ENCODE assay signal across 13 cellular contexts in the genomic region with DNA sequence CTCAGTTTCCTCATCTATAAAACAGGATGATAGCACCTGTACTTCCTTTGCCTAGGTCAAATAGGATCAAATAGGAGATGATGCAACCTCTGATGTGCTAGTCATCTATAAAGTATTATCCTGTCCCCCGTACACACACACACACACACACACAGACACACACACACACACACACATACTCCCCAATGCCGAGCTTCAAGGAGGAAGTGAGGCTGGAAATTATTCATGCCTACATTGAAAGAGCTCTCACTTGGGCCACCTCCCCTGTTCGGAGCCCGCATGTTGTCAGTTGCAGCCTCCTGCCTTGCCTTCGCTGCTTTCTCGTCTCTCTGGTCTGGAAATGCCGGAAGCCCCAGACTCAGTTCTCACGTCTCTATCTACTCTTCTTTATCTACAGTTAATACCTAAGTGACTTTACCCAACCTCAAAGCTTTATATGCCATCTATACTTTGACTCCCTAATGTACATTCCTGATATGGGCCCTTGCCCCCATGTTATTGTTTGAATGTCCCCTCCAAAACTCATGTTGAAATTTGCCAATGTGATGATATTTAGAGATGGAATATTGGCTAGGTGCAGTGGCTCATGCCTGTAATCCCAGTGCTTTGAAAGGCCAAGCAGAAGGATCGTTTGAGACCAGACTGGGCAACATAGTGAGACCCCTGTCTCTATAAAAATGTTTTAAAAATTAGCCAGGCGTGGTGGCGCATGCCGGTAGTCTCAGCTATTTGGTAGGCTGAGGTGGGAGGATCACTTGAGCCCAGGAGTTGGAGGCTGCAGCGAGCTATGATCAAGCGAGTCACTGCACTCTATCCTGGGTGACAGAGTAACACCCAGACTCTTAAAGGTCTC. TPM values are rescaled to one million over a fixed set of nuclear protein-coding genes. Genes with fewer than 3 reads are reported as not detected.
DNase-seq lines count a peak whose midpoint lies in the region; FAIRE-seq and TF ChIP-seq lines count a peak whose summit lies in the region.
"Had no signal": no experiment of that assay in that cellular context is flagged by ENCODE, and none has a peak within 500 bp of the region (broad histone marks: within the 10 kb centered on the region; RNA-seq: fewer than 3 reads in every experiment).

No MANE protein-coding gene starts in this region.

- peak overlapping the region; percentile 73 for H3K4me2 ChIP-seq in PC-9
- no peak overlapping the region for H3K4me2 ChIP-seq in parathyroid adenoma (ENCODE audit: low read length)

- no peaks in the 10 kb centered on the region for H3K36me3 ChIP-seq in PC-9 (ENCODE audit: low read depth)
- no peaks in the 10 kb centered on the region for H3K36me3 ChIP-seq in parathyroid adenoma (ENCODE audit: control insufficient read depth, insufficient read depth, low read length)
- no peaks in the 10 kb centered on the region for H3K36me3 ChIP-seq in spleen

- H3K36me3 Mint-ChIP-seq in endothelial cell (ENCODE audit: low read depth, unreplicated experiment): no peaks in the 10 kb centered on the region
- H3K36me3 Mint-ChIP-seq: IgD-negative memory B cell had no signal

- BruUV-seq in PC-9 (replicated peaks; lab: Mats Ljungman, UMichigan): no TSS peak

- peak overlapping the region; percentile 3 for H3K4me3 Mint-ChIP-seq in endothelial cell (ENCODE audit: unreplicated experiment)
- H3K4me3 Mint-ChIP-seq: activated T-cell treated with anti-CD3 and anti-CD28 coated beads, Interleukin-2, amount 50 U/mL, for 72 hours; neural crest cell had no signal

- peaks cover 49% of the 10 kb centered on the region for H3K4me1 ChIP-seq in PC-9 (replicated peaks; ENCODE audit: insufficient read depth)
- peaks cover 21% of the 10 kb centered on the region for H3K4me1 ChIP-seq in parathyroid adenoma
- peaks cover 0 to 10% (median 0%) of the 10 kb centered on the region in 6 donors for H3K4me1 ChIP-seq in spleen

- H3K4me3 ChIP-seq in PC-9 (0 out of 2 replicates have a peak overlapping the region, but pooled peaks have one; percentile 32), parathyroid adenoma (ENCODE audit: low read depth, low read length) (no peak overlapping the region), spleen (no peak overlapping the region)

- no peaks in the 10 kb centered on the region for H4K20me1 ChIP-seq in PC-9 (ENCODE audit: insufficient read depth)

- 73 to 85% (median 78%) methylated on average over 14 of the region's 14 CpGs for WGBS in spleen, 5 donors

- H3K27ac Mint-ChIP-seq in endothelial cell (ENCODE audit: unreplicated experiment): peak overlapping the region; percentile 1
- H3K27ac Mint-ChIP-seq: activated T-cell treated with anti-CD3 and anti-CD28 coated beads, Interleukin-2, amount 50 U/mL, for 72 hours had no signal

- H3K9me3 Mint-ChIP-seq in endothelial cell (ENCODE audit: unreplicated experiment): no peaks in the 10 kb centered on the region
- H3K9me3 Mint-ChIP-seq: activated T-cell treated with anti-CD3 and anti-CD28 coated beads, Interleukin-2, amount 50 U/mL, for 72 hours; IgD-negative memory B cell; neural crest cell had no signal

- intact Hi-C loops in PC-9 (cut with micrococcal nuclease; ENCODE audit: unreplicated experiment) (loop anchor here (10.0 kb wide), 1 partner anchor 295 kb away; no protein-coding TSS in a partner anchor), spleen (cut with DNase I; ENCODE audit: low total_unique reads) (no loop called here)

- peaks cover 48% of the 10 kb centered on the region for H3F3A ChIP-seq in PC-9 (ENCODE audit: insufficient read depth, low read depth)

- H3K27me3 ChIP-seq in PC-9 (ENCODE audit: insufficient read depth, low read depth): no peaks in the 10 kb centered on the region
- H3K27me3 ChIP-seq in parathyroid adenoma (ENCODE audit: control insufficient read depth, insufficient read depth, low read length): no peaks in the 10 kb centered on the region
- H3K27me3 ChIP-seq in spleen (replicated peaks in 1 of 7): no peaks in the 10 kb centered on the region

- H3K27ac ChIP-seq in PC-9 (peak overlapping the region; percentile 99), parathyroid adenoma (peak overlapping the region; percentile 4), spleen (no peak overlapping the region)

- H3K4me1 Mint-ChIP-seq in endothelial cell (ENCODE audit: unreplicated experiment): peaks cover 27% of the 10 kb centered on the region

- TF ChIP-seq CTCF in PC-9 (conservative IDR thresholded peaks at IDR 0.05): no peak
- TF ChIP-seq CTCF in endothelial cell (IDR thresholded peaks at IDR 0.05; ENCODE audit: unreplicated experiment): no peak
- TF ChIP-seq CTCF in parathyroid adenoma (IDR thresholded peaks at IDR 0.05): no peak
- no peak for TF ChIP-seq CTCF in spleen (IDR thresholded peaks at IDR 0.05 in 8 of 11, conservative IDR thresholded peaks at IDR 0.05 in 3 of 11)

- no peak overlapping the region for H3K9ac ChIP-seq in parathyroid adenoma

- no peak overlapping the region; the same call in 1 of the 2 replicates for H2AFZ ChIP-seq in PC-9
- H2AFZ ChIP-seq in parathyroid adenoma: peak overlapping the region; percentile 88

- FAIRE-seq in GM12892 (lab: Jason Lieb, UNC): no peak

- H3K9me3 ChIP-seq in PC-9 (ENCODE audit: insufficient read depth, low read depth) (no peaks in the 10 kb centered on the region), parathyroid adenoma (ENCODE audit: control insufficient read depth, low read length) (no peaks in the 10 kb centered on the region), spleen (no peaks in the 10 kb centered on the region)

- no peaks in the 10 kb centered on the region for H3K9me2 ChIP-seq in PC-9 (ENCODE audit: insufficient read depth)

- CTCF ChIA-PET in PC-9 (lab: Charles Lee): no interaction called here

- TF ChIP-seq POLR2A in GM12892 (IDR thresholded peaks at IDR 0.05; ENCODE audit: low read depth, low read length) (no peak), spleen (IDR thresholded peaks at IDR 0.05) (no peak)

- DNase-seq in HCEC 1CT: peak; percentile 50
- peak in 1 of 2 experiments; percentile 64 for DNase-seq in PC-9
- DNase-seq in endothelial cell (ENCODE audit: low spot score): no peak
- DNase-seq in GM12892 (ENCODE audit: insufficient read length): no peak
- no peak for DNase-seq in NCI-H446 treated with DMSO at 0.1 percent for 48 hours (lab: John Stamatoyannopoulos, UW)
- DNase-seq in spleen: no peak
- no peak for DNase-seq in kidney glomerular epithelial cell (lab: John Stamatoyannopoulos, UW)
- DNase-seq: activated CD4-positive, CD25-positive, alpha-beta regulatory T cell; activated T-cell treated with anti-CD3 and anti-CD28 coated beads, Interleukin-2, amount 50 U/mL, for 72 hours; central memory CD4-positive, alpha-beta T cell had no signal

- POLR2A ChIA-PET in PC-9 (lab: Charles Lee; ENCODE audit: unreplicated experiment): interaction anchor here (0.5 to 2.1 kb wide), 10 partner anchors 8 to 791 kb away, joined by 3 to 38 read pairs (median 9); no protein-coding TSS in a partner anchor

- no peaks in the 10 kb centered on the region for H3K79me2 ChIP-seq in PC-9 (ENCODE audit: low read depth)
- no peaks in the 10 kb centered on the region for H3K79me2 ChIP-seq in parathyroid adenoma

- peaks cover 6% of the 10 kb centered on the region for H3K27me3 Mint-ChIP-seq in endothelial cell (ENCODE audit: unreplicated experiment)
- H3K27me3 Mint-ChIP-seq: IgD-negative memory B cell had no signal

RNA-seq across cellular contexts. Expression of gene UBE2H, which starts 6.9 kb away (rescaled TPM):
- total RNA-seq in PC-9 (2021): 211 TPM in 2 replicates
- total RNA-seq in endothelial cell (ENCODE audit: unreplicated experiment): 92.3 TPM
- polyA plus RNA-seq in GM12892 (2012; ENCODE audit: missing spikeins): 29.5 TPM
- total RNA-seq in spleen: 10 to 100 TPM; 63.5 to 98.0 (median 71.5) TPM
- 10 to 100 TPM; 13.5 to 22.2 (median 15.2) TPM for polyA plus RNA-seq in spleen

Comparison
In these comparisons a context has a peak if more than half of its experiments do, and no peak if none do; other contexts are left out.
1. H3K27ac ChIP-seq: peak in PC-9 (single experiment) and parathyroid adenoma (single experiment); none in spleen (0 of 8).